ENCODE assay signal across 8 cellular contexts in the genomic region with DNA sequence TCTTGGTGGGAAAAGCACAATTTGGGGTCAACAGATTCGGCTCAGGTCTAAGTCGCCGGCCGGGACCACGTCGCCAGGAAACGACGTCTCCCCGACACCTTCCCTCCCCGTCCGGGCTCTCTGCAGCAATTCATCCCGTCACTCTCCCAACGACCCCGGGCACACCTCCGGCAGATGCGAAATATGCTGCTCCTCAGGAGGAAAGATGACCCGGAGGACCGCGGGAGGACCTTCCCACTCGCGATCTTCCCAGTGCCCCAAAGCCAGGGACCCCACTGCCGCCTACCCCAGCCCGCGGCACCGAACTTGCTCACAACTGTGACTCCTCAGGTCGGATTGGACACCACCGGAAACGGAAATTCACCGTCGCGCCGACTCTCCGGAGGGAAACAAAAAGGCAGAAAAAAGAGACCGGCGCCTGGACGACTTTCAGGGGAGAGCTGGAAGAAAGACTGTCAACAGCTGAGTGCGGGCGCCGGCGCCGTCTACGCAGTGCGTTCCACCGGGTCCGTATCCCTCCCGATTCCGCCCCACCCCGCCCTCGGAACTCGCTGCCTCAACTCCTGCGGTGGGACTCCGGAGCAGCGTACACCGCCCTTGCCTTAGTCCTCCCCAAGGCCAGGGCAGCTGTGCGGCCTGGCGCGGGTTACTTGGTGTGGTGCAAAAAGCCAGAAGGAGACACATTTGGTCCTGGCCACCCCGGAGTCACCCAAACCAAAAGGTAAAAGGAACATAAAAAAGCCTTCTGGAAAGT. TPM values are rescaled to one million over a fixed set of nuclear protein-coding genes. Genes with fewer than 3 reads are reported as not detected.
DNase-seq lines count a peak whose midpoint lies in the region; ATAC-seq and TF ChIP-seq lines count a peak whose summit lies in the region.

No MANE protein-coding gene starts in this region.

- peak overlapping the region; percentile 85 for H3K27ac ChIP-seq in AG04450 (ENCODE audit: low read depth, low read length)

- TF ChIP-seq CTCF in AG04450 (IDR thresholded peaks at IDR 0.05; ENCODE audit: low read depth, low read length): no peak

- CTCF ChIA-PET in AG04450 (lab: Charles Lee): no interaction called here

- peak; percentile 88 for ATAC-seq in GM18907 (IDR thresholded peaks at IDR 0.05; ENCODE audit: unreplicated experiment)
- ATAC-seq in HG03139 (IDR thresholded peaks at IDR 0.05; ENCODE audit: unreplicated experiment): peak; percentile 83

- no peaks in the 10 kb centered on the region for H3K27me3 ChIP-seq in AG04450 (ENCODE audit: control insufficient read depth, insufficient read depth, low read length)

- no peaks in the 10 kb centered on the region; the same call in 1 of the 2 replicates for H3K9me3 ChIP-seq in AG04450 (ENCODE audit: control insufficient read depth, insufficient read depth, low read length)

- peak overlapping the region; percentile 96 for H3K4me3 ChIP-seq in AG04450 (ENCODE audit: low read depth, low read length)

- POLR2A ChIA-PET in AG04450 (lab: Yijun Ruan, JAX): interaction anchor here (0.6 to 3.7 kb wide), 5 partner anchors 14 to 314 kb away, joined by 3 to 27 read pairs (median 3); a partner anchor contains a TSS

- DNase-seq in AG04450 (ENCODE audit: low read depth, low spot score): peak; percentile 33
- peak; percentile 90 for DNase-seq in NCI-H226
- peak; percentile 86 for DNase-seq in activated CD4-positive, CD25-positive, alpha-beta regulatory T cell treated with anti-CD3 and anti-CD28 coated beads, Interleukin-2, amount 50 U/mL, for 16 hours (ENCODE audit: low read depth, low spot score)
- peak; percentile 87 for DNase-seq in central memory CD4-positive, alpha-beta T cell
- peak; percentile 90 for DNase-seq in iris pigment epithelial cell (ENCODE audit: low read depth)
- peak; percentile 91 to 96 for DNase-seq in stimulated activated CD4-positive, alpha-beta T cell treated with anti-CD3 and anti-CD28 coated beads, Interleukin-12 subunit alpha, Interleukin-12 subunit beta, amount 100 ng/mL, for 24 hours (ENCODE audit: low read depth in 2 of 2)

RNA-seq across cellular contexts. Expression of a gene that starts 13.8 kb away (rescaled TPM):
- polyA plus RNA-seq in AG04450 (2011; rRNA removed): 86.9 and 97.4 TPM in 2 replicates
- 141 and 180 TPM in 2 replicates for polyA minus RNA-seq in AG04450 (2011; rRNA and poly(A)+ RNA removed)

RNA-seq across cellular contexts. Expression of a gene that starts 32.4 kb away (rescaled TPM):
- polyA plus RNA-seq in AG04450 (2011; rRNA removed): 2.9 and 3.3 TPM in 2 replicates
- polyA minus RNA-seq in AG04450 (2011; rRNA and poly(A)+ RNA removed): 3.3 and 4.0 TPM in 2 replicates

RNA-seq across cellular contexts. Expression of a gene that starts 51.5 kb away (rescaled TPM):
- polyA plus RNA-seq in AG04450 (2011; rRNA removed): 31.2 and 45.4 TPM in 2 replicates
- 4.0 and 5.2 TPM in 2 replicates for polyA minus RNA-seq in AG04450 (2011; rRNA and poly(A)+ RNA removed)

RNA-seq across cellular contexts. Expression of a gene that starts 55.1 kb away (rescaled TPM):
- 44.2 and 58.3 TPM in 2 replicates for polyA plus RNA-seq in AG04450 (2011; rRNA removed)
- 85.9 and 106 TPM in 2 replicates for polyA minus RNA-seq in AG04450 (2011; rRNA and poly(A)+ RNA removed)

Comparison
In these comparisons a context has a peak if more than half of its experiments do, and no peak if none do; other contexts are left out.
1. Peak in every context shown above with its lines: DNase-seq, ATAC-seq, H3K4me3 ChIP-seq and H3K27ac ChIP-seq.
2. DNase-seq: peak in every context shown above with its lines; median percentile 94 in stimulated activated CD4-positive, alpha-beta T cell treated with anti-CD3 and anti-CD28 coated beads, Interleukin-12 subunit alpha, Interleukin-12 subunit beta, amount 100 ng/mL, for 24 hours; 90 in NCI-H226; 90 in iris pigment epithelial cell; 87 in central memory CD4-positive, alpha-beta T cell; 86 in activated CD4-positive, CD25-positive, alpha-beta regulatory T cell treated with anti-CD3 and anti-CD28 coated beads, Interleukin-2, amount 50 U/mL, for 16 hours; 33 in AG04450.